Comparison of ENCODE assay signal across 32 cellular contexts in genomic region chr19:6319376-6319775, GRCh38. TPM values are rescaled to one million over a fixed set of nuclear protein-coding genes. Genes with fewer than 3 reads are reported as not detected.
"Had no signal": no experiment of that assay in that cellular context is flagged by ENCODE, and none has a peak within 500 bp of the region (broad histone marks: within the 10 kb centered on the region; RNA-seq: fewer than 3 reads in every experiment).

No MANE protein-coding gene starts in this region.

- DNase-seq: activated B cell treated with CpG ODN at 0.5 μM for 24 hours; activated CD4-positive, alpha-beta T cell treated with anti-CD3 and anti-CD28 coated beads for 4 hours; activated CD4-positive, alpha-beta T cell treated with anti-CD3 and anti-CD28 coated beads, Interleukin-2, amount 10 ng/mL, durations not matched to agents 24 days and 14 days; activated CD4-positive, alpha-beta T cell treated with anti-CD3 and anti-CD28 coated beads, Interleukin-2, amount 50 U/mL, for 1 hour; activated CD4-positive, alpha-beta T cell treated with anti-CD3 and anti-CD28 coated beads, Interleukin-2, amount 50 U/mL, for 4 hours; activated CD4-positive, CD25-positive, alpha-beta regulatory T cell treated with anti-CD3 and anti-CD28 coated beads, Interleukin-2, amount 50 U/mL, for 72 hours; activated CD8-positive, alpha-beta memory T cell treated with anti-CD3 and anti-CD28 coated beads, Interleukin-2, amount 50 U/mL, for 4 hours; activated effector memory CD4-positive, alpha-beta T cell treated with anti-CD3 and anti-CD28 coated beads, Interleukin-2, amount 50 U/mL, for 16 hours; activated gamma-delta T cell treated with Interleukin-2 at 50 U/mL for 16 hours; activated naive CD4-positive, alpha-beta T cell; activated naive CD8-positive, alpha-beta T cell treated with anti-CD3 and anti-CD28 coated beads, Interleukin-2, amount 10 ng/mL, durations not matched to agents 7 days and 5 days; activated naive CD8-positive, alpha-beta T cell treated with anti-CD3 and anti-CD28 coated beads, Interleukin-2, amount 50 U/mL, for 24 hours; activated T-cell treated with anti-CD3 and anti-CD28 coated beads for 4 hours; activated T-cell treated with anti-CD3 and anti-CD28 coated beads, Interleukin-2, amount 50 U/mL, for 1 hour; activated T-cell treated with anti-CD3 and anti-CD28 coated beads, Interleukin-2, amount 50 U/mL, for 4 hours; amygdala; anterior cingulate cortex; caudate nucleus; cerebellar nuclear complex; T-helper 1 cell; T-helper 9 cell had no signal

- H3K4me3 ChIP-seq: ascending aorta, cardiac muscle cell had no signal

- H3K36me3 ChIP-seq: ascending aorta, cardiac muscle cell had no signal

- H3K27ac ChIP-seq: ascending aorta, cardiac muscle cell, VCaP had no signal

- H3K4me1 ChIP-seq: ascending aorta had no signal

- H3K9me3 ChIP-seq: ascending aorta had no signal

- H3K27me3 ChIP-seq: ascending aorta, cardiac muscle cell had no signal

- FAIRE-seq: bronchial epithelial cell, TTC549 had no signal

RNA-seq across cellular contexts. Expression of gene ACER1, which starts 14.0 kb away (rescaled TPM):
- total RNA-seq: activated B cell treated with CpG ODN at 0.5 μM for 24 hours; activated CD8-positive, alpha-beta memory T cell treated with anti-CD3 and anti-CD28 coated beads for 36 hours; activated CD8-positive, alpha-beta T cell treated with anti-CD3 and anti-CD28 coated beads for 36 hours; activated naive CD4-positive, alpha-beta T cell treated with anti-CD3 and anti-CD28 coated beads for 36 hours; activated T-helper 1 cell treated with anti-CD3 and anti-CD28 coated beads, Interleukin-12 subunit alpha, Interleukin-12 subunit beta, Interleukin-2, Interleukin-4 antibody, amounts not matched to agents 30 ng/mL and 10 ng/mL and 1 ng/mL, durations not matched to agents 14 hours and 24 hours and 36 hours; activated T-helper 17 cell treated with anti-CD3 and anti-CD28 coated beads, Interleukin-2, amount 50 U/mL, for 72 hours; ascending aorta; bronchial epithelial cell; cardiac muscle cell; chondrocyte had no signal
- polyA plus RNA-seq: cardiac muscle cell had no signal

RNA-seq across cellular contexts. Expression of gene PSPN, which starts 56.4 kb away (rescaled TPM):
- total RNA-seq: ascending aorta had no signal
